Comparison of ENCODE assay signal across 17 cellular contexts in genomic region chr10:60908896-60909295, GRCh38. TPM values are rescaled to one million over a fixed set of nuclear protein-coding genes. Genes with fewer than 3 reads are reported as not detected.
A peak's percentile ranks its signal among the peaks of the same experiment; 100 is the strongest.
DNase-seq lines count a peak whose midpoint lies in the region; ATAC-seq and TF ChIP-seq lines count a peak whose summit lies in the region.
"Had no signal": no experiment of that assay in that cellular context is flagged by ENCODE, and none has a peak within 500 bp of the region (broad histone marks: within the 10 kb centered on the region; RNA-seq: fewer than 3 reads in every experiment).

No MANE protein-coding gene starts in this region.

- peaks cover 89% of the 10 kb centered on the region for H3K4me1 ChIP-seq in left ventricle myocardium inferior
- H3K4me1 ChIP-seq in hepatocyte (ENCODE audit: insufficient read depth), result no peaks in the 10 kb centered on the region
- peaks cover 36% of the 10 kb centered on the region for H3K4me1 ChIP-seq in rectal smooth muscle tissue (ENCODE audit: control insufficient read depth, insufficient read depth, low read length)
- peaks cover 19% of the 10 kb centered on the region for H3K4me1 ChIP-seq in vagina

- H4K20me1 ChIP-seq in hepatocyte (ENCODE audit: insufficient read depth, poor library complexity, severe bottlenecking), result no peaks in the 10 kb centered on the region

- H3K9me2 ChIP-seq in hepatocyte (replicated peaks; ENCODE audit: insufficient read depth), result no peaks in the 10 kb centered on the region

- H2AFZ ChIP-seq in hepatocyte, result no peak overlapping the region

- H3K79me2 ChIP-seq in hepatocyte, result peaks cover 1% of the 10 kb centered on the region

- H3K9me3 ChIP-seq in left ventricle myocardium inferior (replicated peaks) (no peaks in the 10 kb centered on the region), hepatocyte (ENCODE audit: low read depth) (no peaks in the 10 kb centered on the region), vagina (no peaks in the 10 kb centered on the region)

- H3K27me3 ChIP-seq in left ventricle myocardium inferior (ENCODE audit: low read depth) (no peaks in the 10 kb centered on the region), hepatocyte (no peaks in the 10 kb centered on the region), rectal smooth muscle tissue (ENCODE audit: control insufficient read depth, insufficient read depth, low read length) (no peaks in the 10 kb centered on the region), vagina (no peaks in the 10 kb centered on the region)

- no peak overlapping the region for H3K4me2 ChIP-seq in hepatocyte

- TF ChIP-seq CTCF in left ventricle myocardium inferior (IDR thresholded peaks at IDR 0.05; ENCODE audit: borderline replicate concordance), result no peak
- no peak for TF ChIP-seq CTCF in hepatocyte (IDR thresholded peaks at IDR 0.05; ENCODE audit: poor library complexity)
- no peak for TF ChIP-seq CTCF in vagina (IDR thresholded peaks at IDR 0.05)

- H3K4me3 ChIP-seq in left ventricle myocardium inferior (no peak overlapping the region), hepatocyte (no peak overlapping the region), rectal smooth muscle tissue (ENCODE audit: low read length) (no peak overlapping the region), vagina (no peak overlapping the region)

- DNase-seq in left ventricle myocardium inferior (no peak), left ventricle myocardium superior (no peak), hepatocyte (ENCODE audit: low spot score) (no peak), vagina (ENCODE audit: extremely low spot score in 2 of 2) (no peak), GOT3 (lab: John Stamatoyannopoulos, UW) (no peak), COR-L47 (lab: John Stamatoyannopoulos, UW) (no peak)
- DNase-seq: DMS153, HCEC 1CT, NCI-H1417, NCI-H1930, NCI-H2171, NCI-H446 treated with DMSO at 0.1 percent for 48 hours, NCI-H748 treated with DMSO at 0.1 percent for 48 hours, PC-3 had no signal

- no peak for TF ChIP-seq POLR2A in vagina (IDR thresholded peaks at IDR 0.05)

- no peak overlapping the region for H3K9ac ChIP-seq in rectal smooth muscle tissue (ENCODE audit: low read length)

- ATAC-seq in left ventricle myocardium superior (no peak), HG02759 (IDR thresholded peaks at IDR 0.05; ENCODE audit: unreplicated experiment) (no peak)
- ATAC-seq: PC-3 had no signal

- WGBS in hepatocyte (ENCODE audit: low lambda C conversion rate, missing lambda C conversion rate), result 73% methylated on average over 6 of the region's 6 CpGs

- H3K36me3 ChIP-seq in left ventricle myocardium inferior (peaks cover 12% of the 10 kb centered on the region), hepatocyte (replicated peaks; ENCODE audit: insufficient read depth, low read depth) (no peaks in the 10 kb centered on the region), rectal smooth muscle tissue (ENCODE audit: control insufficient read depth, insufficient read depth, low read length) (no peaks in the 10 kb centered on the region), vagina (peaks cover 0 to 7% of the 10 kb centered on the region in 2 donors)

- intact Hi-C loops in left ventricle myocardium inferior (cut with micrococcal nuclease) (no loop called here), left ventricle myocardium superior (cut with micrococcal nuclease) (no loop called here), vagina (cut with DNase I) (no loop called here)

- H3K27ac ChIP-seq in left ventricle myocardium inferior (replicated peaks), result peak overlapping the region; percentile 86
- peak overlapping the region; percentile 17 for H3K27ac ChIP-seq in hepatocyte
- peak overlapping the region; percentile 62 for H3K27ac ChIP-seq in rectal smooth muscle tissue (ENCODE audit: low read depth, low read length)
- H3K27ac ChIP-seq in vagina, result peak overlapping the region; percentile 25
- H3K27ac ChIP-seq: C4-2B had no signal

RNA-seq across cellular contexts. Expression of gene RHOBTB1, which starts 35.1 kb away (rescaled TPM):
- total RNA-seq in left ventricle myocardium inferior (16.6 TPM), left ventricle myocardium superior (13.5 TPM), hepatocyte (34.1 and 40.8 TPM in 2 replicates), vagina (11.0 TPM)
- 18.4 and 21.2 TPM in 2 replicates for polyA plus RNA-seq in hepatocyte

Comparison
In these comparisons a context has a peak if more than half of its experiments do, and no peak if none do; other contexts are left out.
1. H3K27ac ChIP-seq: peak in every context shown above with its lines; median percentile 86 in left ventricle myocardium inferior; 62 in rectal smooth muscle tissue; 25 in vagina; 17 in hepatocyte.